33 cellular contexts compared by ENCODE assay signal in the genomic region with DNA sequence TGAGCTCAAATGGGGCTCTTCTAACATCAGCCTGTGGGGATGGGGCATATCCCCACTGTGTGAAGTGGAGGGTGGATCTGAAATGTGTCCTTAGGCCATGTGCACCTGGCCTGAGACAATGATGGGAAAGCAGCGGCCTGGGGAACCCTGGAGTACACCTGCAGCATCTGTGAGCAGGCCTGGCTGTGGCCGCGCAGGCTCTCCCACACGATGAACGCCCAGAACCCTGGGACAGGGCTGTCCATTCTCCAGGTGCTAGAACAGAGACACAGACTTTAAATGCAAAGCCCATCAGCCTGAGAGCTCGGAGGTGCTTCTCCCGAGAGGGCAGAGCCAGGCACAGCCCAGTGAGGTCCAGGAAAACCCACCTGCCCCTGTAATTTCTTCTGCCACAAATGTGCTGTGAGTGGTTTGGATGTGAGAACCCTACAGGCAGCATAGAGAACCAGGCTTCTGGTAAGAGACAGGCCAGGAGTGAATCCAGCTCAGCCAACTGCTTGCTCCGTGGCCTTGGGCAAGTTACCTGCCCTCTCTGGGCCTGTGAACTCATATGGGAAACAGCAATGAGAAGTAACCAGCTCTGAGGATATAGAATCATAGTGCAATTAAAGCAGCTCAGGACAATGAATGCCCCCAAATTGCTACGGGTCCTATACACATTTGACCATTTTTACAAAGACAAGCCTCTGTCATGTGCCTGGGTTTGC.
"Had no signal": no experiment of that assay in that cellular context is flagged by ENCODE, and none has a peak within 500 bp of the region (broad histone marks: within the 10 kb centered on the region; RNA-seq: fewer than 3 reads in every experiment).

No MANE protein-coding gene starts in this region.

- H3K27ac Mint-ChIP-seq: activated B cell treated with CpG ODN at 0.5 μM for 24 hours; activated CD4-positive, alpha-beta memory T cell treated with anti-CD3 and anti-CD28 coated beads for 36 hours; activated CD4-positive, alpha-beta T cell treated with anti-CD3 and anti-CD28 coated beads, Interleukin-2, amount 10 ng/mL, durations not matched to agents 7 days and 5 days; activated CD8-positive, alpha-beta T cell treated with anti-CD3 and anti-CD28 coated beads for 36 hours; activated naive CD4-positive, alpha-beta T cell treated with anti-CD3 and anti-CD28 coated beads for 36 hours; activated naive CD8-positive, alpha-beta T cell treated with anti-CD3 and anti-CD28 coated beads for 36 hours; activated T-cell treated with anti-CD3 and anti-CD28 coated beads, Interleukin-2, amount 50 U/mL, for 72 hours; activated T-helper 1 cell treated with anti-CD3 and anti-CD28 coated beads, Interleukin-12 subunit alpha, Interleukin-12 subunit beta, Interleukin-2, Interleukin-4 antibody, amounts not matched to agents 30 ng/mL and 10 ng/mL and 1 ng/mL, durations not matched to agents 14 hours and 24 hours and 36 hours; activated T-helper 17 cell treated with anti-CD3 and anti-CD28 coated beads, Interleukin-2, amount 50 U/mL, for 72 hours; T-helper 1 cell treated with Interleukin-12 subunit alpha and Interleukin-12 subunit beta and Interleukin-4 antibody, amounts not matched to agents 30 μg/mL and 1 μg/mL, for 36 hours; T-helper 2 cell treated with Interferon-gamma antibody and Interleukin-4, amounts not matched to agents 5 μg/mL and 100 μg/mL, for 36 hours had no signal

- H3K27me3 Mint-ChIP-seq: activated CD8-positive, alpha-beta T cell treated with anti-CD3 and anti-CD28 coated beads for 36 hours had no signal

- H3K27me3 ChIP-seq: body of pancreas, brain microvascular endothelial cell, breast epithelium had no signal

- H3K36me3 ChIP-seq: adrenal gland, brain microvascular endothelial cell, breast epithelium had no signal

- H3K4me1 Mint-ChIP-seq: activated B cell treated with CpG ODN at 0.5 μM for 24 hours; activated CD4-positive, alpha-beta T cell treated with anti-CD3 and anti-CD28 coated beads, Interleukin-2, amount 10 ng/mL, durations not matched to agents 7 days and 5 days; activated naive CD8-positive, alpha-beta T cell treated with anti-CD3 and anti-CD28 coated beads for 36 hours; activated T-helper 17 cell treated with anti-CD3 and anti-CD28 coated beads, Interleukin-2, amount 50 U/mL, for 72 hours had no signal

- H3K4me3 ChIP-seq: adrenal gland, body of pancreas, breast epithelium had no signal

- H3K9me3 ChIP-seq: adrenal gland, body of pancreas, breast epithelium had no signal

- H3K27ac ChIP-seq: adrenal gland, body of pancreas, brain microvascular endothelial cell, breast epithelium, VCaP had no signal

- H3K9me3 Mint-ChIP-seq: activated B cell treated with CpG ODN at 0.5 μM for 24 hours; activated CD4-positive, alpha-beta memory T cell treated with anti-CD3 and anti-CD28 coated beads for 36 hours; activated CD4-positive, alpha-beta T cell treated with anti-CD3 and anti-CD28 coated beads, Interleukin-2, amount 10 ng/mL, durations not matched to agents 7 days and 5 days; activated CD8-positive, alpha-beta T cell treated with anti-CD3 and anti-CD28 coated beads for 36 hours; activated naive CD4-positive, alpha-beta T cell treated with anti-CD3 and anti-CD28 coated beads for 36 hours; activated naive CD4-positive, alpha-beta T cell treated with anti-CD3 and anti-CD28 coated beads, Interleukin-2, amount 50 U/mL, for 72 hours; activated naive CD8-positive, alpha-beta T cell treated with anti-CD3 and anti-CD28 coated beads for 36 hours; activated T-cell treated with anti-CD3 and anti-CD28 coated beads, Interleukin-2, amount 50 U/mL, for 4 hours; activated T-cell treated with anti-CD3 and anti-CD28 coated beads, Interleukin-2, amount 50 U/mL, for 72 hours; activated T-helper 1 cell treated with anti-CD3 and anti-CD28 coated beads, Interleukin-12 subunit alpha, Interleukin-12 subunit beta, Interleukin-2, Interleukin-4 antibody, amounts not matched to agents 30 ng/mL and 10 ng/mL and 1 ng/mL, durations not matched to agents 14 hours and 24 hours and 36 hours; activated T-helper 17 cell treated with anti-CD3 and anti-CD28 coated beads, Interleukin-2, amount 50 U/mL, for 72 hours; T-helper 1 cell treated with Interleukin-12 subunit alpha and Interleukin-12 subunit beta and Interleukin-4 antibody, amounts not matched to agents 30 μg/mL and 1 μg/mL, for 36 hours; T-helper 2 cell treated with Interferon-gamma antibody and Interleukin-4, amounts not matched to agents 5 μg/mL and 100 μg/mL, for 36 hours had no signal

- H3K36me3 Mint-ChIP-seq: activated CD4-positive, alpha-beta memory T cell treated with anti-CD3 and anti-CD28 coated beads for 36 hours; activated naive CD4-positive, alpha-beta T cell treated with anti-CD3 and anti-CD28 coated beads, Interleukin-2, amount 50 U/mL, for 72 hours; activated naive CD8-positive, alpha-beta T cell treated with anti-CD3 and anti-CD28 coated beads for 36 hours had no signal

- DNase-seq: activated B cell treated with CpG ODN at 0.5 μM for 24 hours; activated CD4-positive, alpha-beta memory T cell treated with anti-CD3 and anti-CD28 coated beads for 36 hours; activated CD4-positive, alpha-beta T cell treated with anti-CD3 and anti-CD28 coated beads for 48 hours; activated CD4-positive, alpha-beta T cell treated with anti-CD3 and anti-CD28 coated beads, Interleukin-2, amount 10 ng/mL, durations not matched to agents 7 days and 5 days; activated CD4-positive, CD25-positive, alpha-beta regulatory T cell treated with anti-CD3 and anti-CD28 coated beads, Interleukin-2, amount 50 U/mL, for 72 hours; activated CD8-positive, alpha-beta memory T cell treated with anti-CD3 and anti-CD28 coated beads, Interleukin-2, amount 50 U/mL, for 4 hours; activated CD8-positive, alpha-beta T cell treated with anti-CD3 and anti-CD28 coated beads for 36 hours; activated effector memory CD4-positive, alpha-beta T cell treated with anti-CD3 and anti-CD28 coated beads, Interleukin-2, amount 50 U/mL, for 16 hours; activated gamma-delta T cell treated with Interleukin-2 at 50 U/mL for 16 hours; activated naive CD4-positive, alpha-beta T cell; activated naive CD4-positive, alpha-beta T cell treated with anti-CD3 and anti-CD28 coated beads for 36 hours; activated naive CD4-positive, alpha-beta T cell treated with anti-CD3 and anti-CD28 coated beads, Interleukin-2, amount 50 U/mL, for 16 hours; activated naive CD8-positive, alpha-beta T cell treated with anti-CD3 and anti-CD28 coated beads for 36 hours; activated T-cell treated with anti-CD3 and anti-CD28 coated beads for 4 hours; activated T-cell treated with anti-CD3 and anti-CD28 coated beads, Interleukin-2, amount 50 U/mL, for 1 hour; activated T-cell treated with anti-CD3 and anti-CD28 coated beads, Interleukin-2, amount 50 U/mL, for 4 hours; activated T-cell treated with anti-CD3 and anti-CD28 coated beads, Interleukin-2, amount 50 U/mL, for 72 hours; adrenal gland; amniotic stem cell; aorta; body of pancreas; brain microvascular endothelial cell; central memory CD4-positive, alpha-beta T cell; T-helper 1 cell; T-helper 2 cell; T-helper 9 cell had no signal

- ATAC-seq: activated CD8-positive, alpha-beta T cell treated with anti-CD3 and anti-CD28 coated beads for 36 hours; activated naive CD4-positive, alpha-beta T cell treated with anti-CD3 and anti-CD28 coated beads, Interleukin-2, amount 50 U/mL, for 72 hours; activated T-cell treated with anti-CD3 and anti-CD28 coated beads, Interleukin-2, amount 50 U/mL, for 4 hours; activated T-cell treated with anti-CD3 and anti-CD28 coated beads, Interleukin-2, amount 50 U/mL, for 72 hours; activated T-helper 17 cell treated with anti-CD3 and anti-CD28 coated beads, Interleukin-2, amount 50 U/mL, for 72 hours; body of pancreas had no signal

- H3K4me1 ChIP-seq: adrenal gland, body of pancreas, breast epithelium had no signal

- H3K4me3 Mint-ChIP-seq: activated B cell treated with CpG ODN at 0.5 μM for 24 hours; activated CD4-positive, alpha-beta memory T cell treated with anti-CD3 and anti-CD28 coated beads for 36 hours; activated CD4-positive, alpha-beta T cell treated with anti-CD3 and anti-CD28 coated beads, Interleukin-2, amount 10 ng/mL, durations not matched to agents 7 days and 5 days; activated CD8-positive, alpha-beta T cell treated with anti-CD3 and anti-CD28 coated beads for 36 hours; activated naive CD4-positive, alpha-beta T cell treated with anti-CD3 and anti-CD28 coated beads for 36 hours; activated naive CD8-positive, alpha-beta T cell treated with anti-CD3 and anti-CD28 coated beads for 36 hours; activated T-cell treated with anti-CD3 and anti-CD28 coated beads, Interleukin-2, amount 50 U/mL, for 4 hours; activated T-cell treated with anti-CD3 and anti-CD28 coated beads, Interleukin-2, amount 50 U/mL, for 72 hours; activated T-helper 1 cell treated with anti-CD3 and anti-CD28 coated beads, Interleukin-12 subunit alpha, Interleukin-12 subunit beta, Interleukin-2, Interleukin-4 antibody, amounts not matched to agents 30 ng/mL and 10 ng/mL and 1 ng/mL, durations not matched to agents 14 hours and 24 hours and 36 hours; activated T-helper 17 cell treated with anti-CD3 and anti-CD28 coated beads, Interleukin-2, amount 50 U/mL, for 72 hours; T-helper 1 cell treated with Interleukin-12 subunit alpha and Interleukin-12 subunit beta and Interleukin-4 antibody, amounts not matched to agents 30 μg/mL and 1 μg/mL, for 36 hours; T-helper 2 cell treated with Interferon-gamma antibody and Interleukin-4, amounts not matched to agents 5 μg/mL and 100 μg/mL, for 36 hours had no signal
